Comparison of ENCODE assay signal across 19 cellular contexts in the genomic region with DNA sequence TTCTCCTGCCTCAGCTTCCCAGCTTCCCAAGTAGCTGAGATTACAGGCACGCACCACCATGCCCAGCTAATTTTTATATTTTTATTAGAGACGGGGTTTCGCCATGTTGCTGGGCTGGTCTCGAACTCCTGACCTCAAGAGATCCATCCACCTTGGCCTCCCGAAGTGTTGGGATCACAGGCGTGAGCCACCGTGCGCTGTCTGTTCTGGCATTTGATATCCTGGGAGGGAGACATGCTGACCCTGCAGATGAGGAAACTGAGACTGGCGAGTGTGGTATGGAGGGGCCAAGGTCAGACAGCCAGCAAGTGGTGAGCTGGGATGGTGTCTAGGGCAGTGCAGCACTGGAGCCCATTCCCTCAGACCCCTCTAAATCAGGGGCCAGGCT. TPM values are rescaled to one million over a fixed set of nuclear protein-coding genes. Genes with fewer than 3 reads are reported as not detected.
A peak's percentile ranks its signal among the peaks of the same experiment; 100 is the strongest.
DNase-seq lines count a peak whose midpoint lies in the region; ATAC-seq, FAIRE-seq and TF ChIP-seq lines count a peak whose summit lies in the region.
"Had no signal": no experiment of that assay in that cellular context is flagged by ENCODE, and none has a peak within 500 bp of the region (broad histone marks: within the 10 kb centered on the region; RNA-seq: fewer than 3 reads in every experiment).

No MANE protein-coding gene starts in this region.

- peaks cover 2% of the 10 kb centered on the region for H3K4me1 Mint-ChIP-seq in Calu3 (ENCODE audit: low read depth, unreplicated experiment)
- peaks cover 0 to 2% (median 0%) of the 10 kb centered on the region in 7 donors for H3K4me1 Mint-ChIP-seq in naive thymus-derived CD4-positive, alpha-beta T cell

- H3K36me3 ChIP-seq in ovary (no peaks in the 10 kb centered on the region), thyroid gland (peaks cover 0 to 4% of the 10 kb centered on the region in 2 donors)
- H3K36me3 ChIP-seq in naive thymus-derived CD4-positive, alpha-beta T cell (ENCODE audit: control insufficient read depth in 2 of 3, insufficient read depth in 3 of 3, low read length in 3 of 3), result no peaks in the 10 kb centered on the region

- 93 to 94% (median 93%) methylated on average over 9 of the region's 9 CpGs for WGBS in ovary, 3 donors
- 97% methylated on average over 7 to 9 of the region's 9 CpGs for WGBS in thyroid gland, 2 donors

- H3K4me3 Mint-ChIP-seq in Calu3 (ENCODE audit: low read depth, unreplicated experiment), result no peak overlapping the region
- no peak overlapping the region for H3K4me3 Mint-ChIP-seq in naive thymus-derived CD4-positive, alpha-beta T cell
- H3K4me3 Mint-ChIP-seq: CD14-positive monocyte, HFFc6 had no signal

- no peaks in the 10 kb centered on the region for H3K9me3 ChIP-seq in ovary
- no peaks in the 10 kb centered on the region for H3K9me3 ChIP-seq in thyroid gland
- H3K9me3 ChIP-seq in naive thymus-derived CD4-positive, alpha-beta T cell (ENCODE audit: control insufficient read depth in 2 of 3, low read length in 3 of 3), result no peaks in the 10 kb centered on the region
- H3K9me3 ChIP-seq: Caco-2 had no signal

- no peak overlapping the region for H3K27ac ChIP-seq in ovary
- H3K27ac ChIP-seq in thyroid gland, result no peak overlapping the region
- H3K27ac ChIP-seq in naive thymus-derived CD4-positive, alpha-beta T cell (ENCODE audit: low read depth, low read length), result no peak overlapping the region
- H3K27ac ChIP-seq: KMS-11 had no signal

- TF ChIP-seq CTCF in Calu3 (IDR thresholded peaks at IDR 0.05; ENCODE audit: unreplicated experiment) (no peak), ovary (IDR thresholded peaks at IDR 0.05) (no peak), thyroid gland (IDR thresholded peaks at IDR 0.05) (no peak)

- H3K27me3 Mint-ChIP-seq in Calu3 (ENCODE audit: unreplicated experiment), result no peaks in the 10 kb centered on the region
- no peaks in the 10 kb centered on the region for H3K27me3 Mint-ChIP-seq in naive thymus-derived CD4-positive, alpha-beta T cell

- POLR2A ChIA-PET in naive thymus-derived CD4-positive, alpha-beta T cell (lab: Charles Lee), result no interaction called here

- no peak for DNase-seq in Calu3
- DNase-seq in HTR-8/SVneo (ENCODE audit: insufficient read length, low spot score), result no peak
- peak; percentile 27 for DNase-seq in islet precursor cell
- DNase-seq in ovary, result peak in 3 of 5 donors; percentile 6 to 24 (median 10)
- no peak for DNase-seq in thyroid gland
- no peak for DNase-seq in naive thymus-derived CD4-positive, alpha-beta T cell
- DNase-seq: ACHN, AML-193, HFFc6, NCI-H1436, NCI-H2029 treated with DMSO at 0.1 percent for 48 hours, NCI-H2171 treated with DMSO at 0.1 percent for 48 hours, NCI-H748 treated with DMSO at 0.1 percent for 48 hours had no signal

- TF ChIP-seq POLR2A in ovary (IDR thresholded peaks at IDR 0.05) (no peak), thyroid gland (IDR thresholded peaks at IDR 0.05) (no peak)

- H3K27ac Mint-ChIP-seq in Calu3 (ENCODE audit: unreplicated experiment), result peak overlapping the region; percentile 60
- H3K27ac Mint-ChIP-seq in naive thymus-derived CD4-positive, alpha-beta T cell, result no peak overlapping the region
- H3K27ac Mint-ChIP-seq: HFFc6 had no signal

- no peak overlapping the region for H3K4me3 ChIP-seq in ovary
- no peak overlapping the region for H3K4me3 ChIP-seq in thyroid gland (replicated peaks in 1 of 3)
- H3K4me3 ChIP-seq in naive thymus-derived CD4-positive, alpha-beta T cell (ENCODE audit: low read length), result no peak overlapping the region

- H3K4me1 ChIP-seq in ovary (ENCODE audit: insufficient read depth), result no peaks in the 10 kb centered on the region
- H3K4me1 ChIP-seq in thyroid gland, result no peaks in the 10 kb centered on the region
- H3K4me1 ChIP-seq in naive thymus-derived CD4-positive, alpha-beta T cell (ENCODE audit: control insufficient read depth in 2 of 2, insufficient read depth in 2 of 2, low read length in 2 of 2), result no peaks in the 10 kb centered on the region

- CTCF ChIA-PET in Calu3 (lab: Charles Lee), result interaction anchor here (0.6 to 0.7 kb wide), 2 partner anchors 27 to 46 kb away, joined by 3 to 4 read pairs; no protein-coding TSS in a partner anchor
- CTCF ChIA-PET in naive thymus-derived CD4-positive, alpha-beta T cell (lab: Charles Lee), result no interaction called here

- H3K36me3 Mint-ChIP-seq in Calu3 (ENCODE audit: insufficient read depth, unreplicated experiment), result peaks cover 88% of the 10 kb centered on the region
- H3K36me3 Mint-ChIP-seq in naive thymus-derived CD4-positive, alpha-beta T cell, result no peaks in the 10 kb centered on the region

- intact Hi-C loops in Calu3 (cut with micrococcal nuclease; ENCODE audit: unreplicated experiment) (no loop called here), ovary (cut with DNase I) (loop anchor here in 1 of 4 donors (10.0 kb wide), 1 partner anchor 134 kb away; a partner anchor contains a TSS), thyroid gland (cut with DNase I) (no loop called here)
- intact Hi-C loops in naive thymus-derived CD4-positive, alpha-beta T cell (cut with micrococcal nuclease), result no loop called here

- no peak for ATAC-seq in GM21528 (IDR thresholded peaks at IDR 0.05; ENCODE audit: low FRiP score, unreplicated experiment)
- no peak for ATAC-seq in naive thymus-derived CD4-positive, alpha-beta T cell

- no TSS peak for BruUV-seq in Calu3 (replicated peaks; lab: Mats Ljungman, UMichigan)

- H3K9me3 Mint-ChIP-seq in Calu3 (ENCODE audit: low read depth, unreplicated experiment), result no peaks in the 10 kb centered on the region
- H3K9me3 Mint-ChIP-seq in naive thymus-derived CD4-positive, alpha-beta T cell, result no peaks in the 10 kb centered on the region
- H3K9me3 Mint-ChIP-seq: CD14-positive monocyte, HFFc6 had no signal

- FAIRE-seq in HTR-8/SVneo (lab: Jason Lieb, UNC), result peak; percentile 87
- FAIRE-seq: GM19239, H54 had no signal

- H3K27me3 ChIP-seq in ovary (no peaks in the 10 kb centered on the region), thyroid gland (no peaks in the 10 kb centered on the region)
- no peaks in the 10 kb centered on the region for H3K27me3 ChIP-seq in naive thymus-derived CD4-positive, alpha-beta T cell (ENCODE audit: control insufficient read depth in 2 of 2, insufficient read depth in 2 of 2, low read length in 2 of 2)

- TF ChIP-seq EP300 in ovary (IDR thresholded peaks at IDR 0.05), result no peak

RNA-seq across cellular contexts. Expression of a gene that starts 44.6 kb away (rescaled TPM):
- total RNA-seq in Calu3 (2022) (185 and 203 TPM in 2 replicates), ovary (10 to 100 TPM; 23.1 to 72.7 (median 45.5) TPM), thyroid gland (10 to 100 TPM; 17.1 to 23.7 (median 17.8) TPM)
- polyA plus RNA-seq in ovary, result 10 to 100 TPM; 17.0 to 27.0 TPM
- 10 to 100 TPM in 1 of 5 experiments, 1 to 10 TPM in 4; 2.8 to 26.6 (median 4.4) TPM for total RNA-seq in naive thymus-derived CD4-positive, alpha-beta T cell
- under 1 TPM; 0.63 to 0.82 TPM for polyA plus RNA-seq in naive thymus-derived CD4-positive, alpha-beta T cell

Comparison
In these comparisons a context has a peak if more than half of its experiments do, and no peak if none do; other contexts are left out.
1. DNase-seq: peak in islet precursor cell (single experiment) and ovary (3 of 5); none in Calu3 (single experiment), HTR-8/SVneo (single experiment), thyroid gland (0 of 2) and naive thymus-derived CD4-positive, alpha-beta T cell (0 of 9).